In genomic region chr5:141618030-141618803, GRCh38 we compare ENCODE assay signal across 7 cellular contexts. TPM values are rescaled to one million over a fixed set of nuclear protein-coding genes. Genes with fewer than 3 reads are reported as not detected.
DNase-seq lines count a peak whose midpoint lies in the region; ATAC-seq and TF ChIP-seq lines count a peak whose summit lies in the region.

No MANE protein-coding gene starts in this region.

- intact Hi-C loops in left lung (cut with DNase I) = loop anchor here in 1 of 2 donors (2.0 kb wide), 1 partner anchor 25 kb away; no protein-coding TSS in a partner anchor

- peaks cover 23% of the 10 kb centered on the region for H3K4me1 ChIP-seq in MM.1S (ENCODE audit: low read length)
- peaks cover 0 to 62% of the 10 kb centered on the region in 2 donors for H3K4me1 ChIP-seq in left lung

- POLR2A ChIA-PET in HEK293T (lab: Yijun Ruan, JAX) = interaction anchor here (0.9 to 5.6 kb wide), 11 partner anchors 10 to 43 kb away, joined by 3 to 61 read pairs (median 4); partner anchors contain the start of genes HDAC3 and RELL2

- TF ChIP-seq CTCF in MM.1S (IDR thresholded peaks at IDR 0.05; ENCODE audit: low read length) (no peak), left lung (IDR thresholded peaks at IDR 0.05) (no peak)

- peak; percentile 7 for ATAC-seq in GM18499 (IDR thresholded peaks at IDR 0.05; ENCODE audit: insufficient read depth, unreplicated experiment)
- peak; percentile 70 for ATAC-seq in left lung

- H3K27ac ChIP-seq in MM.1S (ENCODE audit: low read length) = peak overlapping the region; percentile 60
- H3K27ac ChIP-seq in left lung = peak overlapping the region; percentile 91 to 99

- DNase-seq in HEK293T (ENCODE audit: extremely low spot score) (peak; percentile 46), MM.1S (peak; percentile 53), UCSD-AML1 (lab: John Stamatoyannopoulos, UW; ENCODE audit: unreplicated experiment) (peak; percentile 67), cerebellar cortex (ENCODE audit: low spot score) (peak; percentile 58), left lung (peak; percentile 72 to 84)
- DNase-seq in stimulated activated CD8-positive, alpha-beta memory T cell treated with anti-CD3 and anti-CD28 coated beads, Interleukin-4, amount 100 ng/mL, for 1 hour (ENCODE audit: low read depth in 2 of 2, low spot score in 1 of 2) = peak; percentile 11 to 16

- H3K9me2 ChIP-seq in MM.1S (replicated peaks; ENCODE audit: insufficient read depth, low read length) = no peaks in the 10 kb centered on the region

- H3F3A ChIP-seq in MM.1S (ENCODE audit: insufficient read depth, low read length) = peaks cover 31% of the 10 kb centered on the region

- H3K27me3 ChIP-seq in MM.1S (replicated peaks; ENCODE audit: insufficient read depth, low read length) (no peaks in the 10 kb centered on the region), left lung (no peaks in the 10 kb centered on the region)

- no peaks in the 10 kb centered on the region; the same call in 1 of the 2 replicates for H4K20me1 ChIP-seq in MM.1S (ENCODE audit: insufficient read depth, low read length)

- H3K36me3 ChIP-seq in MM.1S (replicated peaks; ENCODE audit: insufficient read depth, low read length) (0 out of 2 replicates have a peak, but pooled peaks cover 3% of the 10 kb centered on the region), left lung (peaks cover 0 to 34% of the 10 kb centered on the region in 2 donors)

- H3K4me2 ChIP-seq in MM.1S (ENCODE audit: low read depth, low read length) = peak overlapping the region; percentile 77

- CTCF ChIA-PET in HEK293T (lab: Yijun Ruan, JAX) = interaction anchor here (0.6 to 6.2 kb wide), 11 partner anchors 9 to 351 kb away, joined by 3 to 101 read pairs (median 4); partner anchors contain the start of genes HDAC3, RELL2 and RNF14

- peak overlapping the region; percentile 90 for H3K9ac ChIP-seq in MM.1S (ENCODE audit: low read length)

- H3K4me3 ChIP-seq in MM.1S (ENCODE audit: low read length) = peak overlapping the region; percentile 85
- peak overlapping the region; percentile 76 to 98 for H3K4me3 ChIP-seq in left lung

- H3K79me2 ChIP-seq in MM.1S (ENCODE audit: low read length) = peaks cover 54% of the 10 kb centered on the region

- H3K9me3 ChIP-seq in MM.1S (replicated peaks; ENCODE audit: insufficient read depth, low read length) (no peaks in the 10 kb centered on the region), left lung (no peaks in the 10 kb centered on the region)

- H2AFZ ChIP-seq in MM.1S (ENCODE audit: low read length) = peak overlapping the region; percentile 61

TF ChIP-seq in HEK293T, 16 proteins besides CTCF, POLR2A, EP300 and RAD21:
- no peak for TF ChIP-seq TARDBP (IDR thresholded peaks at IDR 0.05)
- no peak for TF ChIP-seq L3MBTL2 (conservative IDR thresholded peaks at IDR 0.05)
- TF ChIP-seq CTBP1 (IDR thresholded peaks at IDR 0.05; ENCODE audit: borderline replicate concordance) = 0 out of 2 replicates have a peak, but pooled peaks have one; percentile 15
- no peak for TF ChIP-seq ZNF384 (IDR thresholded peaks at IDR 0.05)
- no peak for TF ChIP-seq LEF1 (IDR thresholded peaks at IDR 0.05; ENCODE audit: borderline replicate concordance)
- TF ChIP-seq ELF4 (IDR thresholded peaks at IDR 0.05) = no peak

RNA-seq across cellular contexts. Expression of gene DIAPH1, which starts 0.6 kb away (rescaled TPM):
- 100 to 1,000 TPM; 122 to 137 TPM for total RNA-seq in left lung

RNA-seq across cellular contexts. Expression of gene HDAC3, which starts 18.4 kb away (rescaled TPM):
- total RNA-seq in left lung = 10 to 100 TPM; 41.2 to 50.0 TPM

RNA-seq across cellular contexts. Expression of gene RELL2, which starts 18.6 kb away (rescaled TPM):
- total RNA-seq in left lung = 1 to 10 TPM; 2.6 to 6.3 TPM

RNA-seq across cellular contexts. Expression of gene FCHSD1, which starts 33.0 kb away (rescaled TPM):
- total RNA-seq in left lung = 10 to 100 TPM; 18.0 to 18.7 TPM

Comparison
In these comparisons a context has a peak if more than half of its experiments do, and no peak if none do; other contexts are left out.
1. Peak in every context shown above with its lines: DNase-seq, ATAC-seq, H3K4me3 ChIP-seq and H3K27ac ChIP-seq.
2. DNase-seq: peak in every context shown above with its lines; median percentile 78 in left lung; 67 in UCSD-AML1; 58 in cerebellar cortex; 53 in MM.1S; 46 in HEK293T; 14 in stimulated activated CD8-positive, alpha-beta memory T cell treated with anti-CD3 and anti-CD28 coated beads, Interleukin-4, amount 100 ng/mL, for 1 hour.